9 cellular contexts compared by ENCODE assay signal in genomic region chr16:66751992-66752322, GRCh38. TPM values are rescaled to one million over a fixed set of nuclear protein-coding genes. Genes with fewer than 3 reads are reported as not detected.
DNase-seq lines count a peak whose midpoint lies in the region; ATAC-seq and TF ChIP-seq lines count a peak whose summit lies in the region.
"Had no signal": no experiment of that assay in that cellular context is flagged by ENCODE, and none has a peak within 500 bp of the region (broad histone marks: within the 10 kb centered on the region; RNA-seq: fewer than 3 reads in every experiment).

No MANE protein-coding gene starts in this region.

- no peak for ATAC-seq in stimulated activated naive CD8-positive, alpha-beta T cell treated with anti-CD3 and anti-CD28 coated beads, Interleukin-15, Interleukin-2, amounts not matched to agents 100 U/mL and 50 U/mL, for 24 hours
- ATAC-seq in body of pancreas, result no peak
- ATAC-seq in esophagus mucosa, result no peak
- no peak for ATAC-seq in HG02885 (IDR thresholded peaks at IDR 0.05; ENCODE audit: poor library complexity, unreplicated experiment)

- peaks cover 32% of the 10 kb centered on the region for H3K4me1 ChIP-seq in body of pancreas
- H3K4me1 ChIP-seq in mucosa of stomach (ENCODE audit: control insufficient read depth, insufficient read depth, low read length), result peaks cover 17% of the 10 kb centered on the region

- H3K9ac ChIP-seq in mucosa of stomach (ENCODE audit: low read length), result peak overlapping the region; percentile 95

- H3K4me1 Mint-ChIP-seq in stimulated activated naive CD8-positive, alpha-beta T cell treated with anti-CD3 and anti-CD28 coated beads, Interleukin-15, Interleukin-2, amounts not matched to agents 100 ng/mL and 50 ng/mL, for 24 hours (ENCODE audit: low read depth), result peaks cover 36% of the 10 kb centered on the region

- TF ChIP-seq CTCF in body of pancreas (IDR thresholded peaks at IDR 0.05), result peak in 1 of 7 experiments; percentile 3

- peaks cover 0 to 2% of the 10 kb centered on the region in 2 donors for H3K36me3 ChIP-seq in body of pancreas (replicated peaks in 1 of 2; ENCODE audit: insufficient read depth in 1 of 2, low read depth in 2 of 2)
- peaks cover 4% of the 10 kb centered on the region for H3K36me3 ChIP-seq in mucosa of stomach (ENCODE audit: control insufficient read depth, insufficient read depth, low read length)

- WGBS in body of pancreas, 2 donors, result 39 to 44% methylated on average over 2 to 3 of the region's 3 CpGs

- H3K4me3 ChIP-seq in body of pancreas, result no peak overlapping the region
- no peak overlapping the region for H3K4me3 ChIP-seq in mucosa of stomach (ENCODE audit: low read length)

- H3K9me3 ChIP-seq in body of pancreas, result no peaks in the 10 kb centered on the region
- no peaks in the 10 kb centered on the region for H3K9me3 ChIP-seq in mucosa of stomach (ENCODE audit: control insufficient read depth, low read length)

- no peak for DNase-seq in stimulated activated naive CD8-positive, alpha-beta T cell treated with anti-CD3 and anti-CD28 coated beads, Interleukin-15, Interleukin-2, amounts not matched to agents 100 U/mL and 50 U/mL, for 24 hours
- no peak for DNase-seq in body of pancreas
- no peak for DNase-seq in hippocampal formation (lab: John Stamatoyannopoulos, UW)
- no peak for DNase-seq in midbrain (lab: John Stamatoyannopoulos, UW)

- peak overlapping the region; percentile 74 for H3K27ac Mint-ChIP-seq in stimulated activated naive CD8-positive, alpha-beta T cell treated with anti-CD3 and anti-CD28 coated beads, Interleukin-15, Interleukin-2, amounts not matched to agents 100 ng/mL and 50 ng/mL, for 24 hours

- no peaks in the 10 kb centered on the region for H3K9me3 Mint-ChIP-seq in stimulated activated naive CD8-positive, alpha-beta T cell treated with anti-CD3 and anti-CD28 coated beads, Interleukin-15, Interleukin-2, amounts not matched to agents 100 ng/mL and 50 ng/mL, for 24 hours

- no peak for TF ChIP-seq POLR2A in body of pancreas (IDR thresholded peaks at IDR 0.05)

- H3K27ac ChIP-seq in body of pancreas, result peak overlapping the region in 3 of 4 donors; percentile 79 to 92 (median 89)

- no peaks in the 10 kb centered on the region for H3K27me3 ChIP-seq in body of pancreas
- no peaks in the 10 kb centered on the region for H3K27me3 ChIP-seq in mucosa of stomach (ENCODE audit: control insufficient read depth, insufficient read depth, low read length)

- H3K4me3 Mint-ChIP-seq in stimulated activated naive CD8-positive, alpha-beta T cell treated with anti-CD3 and anti-CD28 coated beads, Interleukin-15, Interleukin-2, amounts not matched to agents 100 ng/mL and 50 ng/mL, for 24 hours, result peak overlapping the region; percentile 90

- peaks cover 7% of the 10 kb centered on the region for H3K27me3 Mint-ChIP-seq in stimulated activated naive CD8-positive, alpha-beta T cell treated with anti-CD3 and anti-CD28 coated beads, Interleukin-15, Interleukin-2, amounts not matched to agents 100 ng/mL and 50 ng/mL, for 24 hours

- peaks cover 15% of the 10 kb centered on the region for H3K36me3 Mint-ChIP-seq in stimulated activated naive CD8-positive, alpha-beta T cell treated with anti-CD3 and anti-CD28 coated beads, Interleukin-15, Interleukin-2, amounts not matched to agents 100 ng/mL and 50 ng/mL, for 24 hours (ENCODE audit: low read depth)

- intact Hi-C loops in body of pancreas (cut with DNase I), result no loop called here

RNA-seq across cellular contexts. Expression of gene DYNC1LI2, which starts 0.5 kb away (rescaled TPM):
- total RNA-seq in body of pancreas (100 to 1,000 TPM in 1 of 2 donors, 10 to 100 TPM in 1; 87.3 to 109 TPM), esophagus mucosa (69.4 TPM)

RNA-seq across cellular contexts. Expression of gene TERB1, which starts 49.4 kb away (rescaled TPM):
- total RNA-seq in body of pancreas, result not detected
- total RNA-seq in esophagus mucosa, result 0.08 TPM
- total RNA-seq: aorta had no signal

RNA-seq across cellular contexts. Expression of gene CMTM4, which starts 55.4 kb away (rescaled TPM):
- total RNA-seq in body of pancreas, result 10 to 100 TPM; 35.9 to 36.6 TPM
- total RNA-seq in esophagus mucosa, result 13.1 TPM
